Comparison of ENCODE assay signal across 22 cellular contexts in genomic region chr2:46010223-46010924, GRCh38.
"Had no signal": no experiment of that assay in that cellular context is flagged by ENCODE, and none has a peak within 500 bp of the region (broad histone marks: within the 10 kb centered on the region; RNA-seq: fewer than 3 reads in every experiment).

No MANE protein-coding gene starts in this region.

- DNase-seq: effector memory CD8-positive, alpha-beta T cell; esophagus squamous epithelium; head of caudate nucleus; left ventricle myocardium inferior; lower lobe of right lung; occipital lobe; pancreas; stimulated activated CD4-positive, alpha-beta T cell treated with anti-CD3 and anti-CD28 coated beads, Interleukin-4, amount 100 ng/mL, for 1 hour; stimulated activated CD8-positive, alpha-beta memory T cell treated with anti-CD3 and anti-CD28 coated beads, Interleukin-4, amount 100 ng/mL, for 48 hours; stimulated activated naive CD8-positive, alpha-beta T cell treated with anti-CD3 and anti-CD28 coated beads, Interleukin-15, Interleukin-2, amounts not matched to agents 100 U/mL and 50 U/mL, for 24 hours; thyroid gland; uterus had no signal

- H3K4me1 ChIP-seq: pancreas, uterus had no signal

- H3K79me2 ChIP-seq: hepatocyte had no signal

- H3K4me3 Mint-ChIP-seq: dendritic cell treated with granulocyte-macrophage colony-stimulating factor and Interleukin-4, amounts not matched to agents 40 ng/mL and 50 ng/mL, for 4 days; effector memory CD8-positive, alpha-beta T cell; memory B cell; natural killer cell treated with Interleukin-12 subunit alpha and Interleukin-12 subunit beta and Interleukin-15 and Interleukin-18, amount 100 ng/mL, for 72 hours; stimulated activated effector memory CD8-positive, alpha-beta T cell treated with anti-CD3 and anti-CD28 coated beads, Interleukin-12 subunit alpha, Interleukin-12 subunit beta, amount 100 ng/mL, for 72 hours; type B pancreatic cell had no signal

- ATAC-seq: effector memory CD8-positive, alpha-beta T cell; natural killer cell treated with Interleukin-12 subunit alpha and Interleukin-12 subunit beta and Interleukin-15 and Interleukin-18, amount 100 ng/mL, for 72 hours; stimulated activated naive CD8-positive, alpha-beta T cell treated with anti-CD3 and anti-CD28 coated beads, Interleukin-15, Interleukin-2, amounts not matched to agents 100 U/mL and 50 U/mL, for 24 hours had no signal

- H3K4me2 ChIP-seq: hepatocyte, smooth muscle cell had no signal

- H3K27me3 ChIP-seq: esophagus squamous epithelium, foreskin keratinocyte, hepatocyte, pancreas, suprapubic skin, thyroid gland, uterus had no signal

- H3K27ac ChIP-seq: esophagus squamous epithelium, foreskin keratinocyte, hepatocyte, left ventricle myocardium inferior, lower lobe of right lung, pancreas, suprapubic skin had no signal

- H3K36me3 Mint-ChIP-seq: natural killer cell treated with Interleukin-12 subunit alpha and Interleukin-12 subunit beta and Interleukin-15 and Interleukin-18, amount 100 ng/mL, for 72 hours had no signal

- H3K4me1 Mint-ChIP-seq: memory B cell had no signal

- H3K27ac Mint-ChIP-seq: dendritic cell treated with granulocyte-macrophage colony-stimulating factor and Interleukin-4, amounts not matched to agents 40 ng/mL and 50 ng/mL, for 4 days; effector memory CD8-positive, alpha-beta T cell; memory B cell; natural killer cell treated with Interleukin-12 subunit alpha and Interleukin-12 subunit beta and Interleukin-15 and Interleukin-18, amount 100 ng/mL, for 72 hours; progenitor cell of endocrine pancreas; stimulated activated effector memory CD8-positive, alpha-beta T cell treated with anti-CD3 and anti-CD28 coated beads, Interleukin-12 subunit alpha, Interleukin-12 subunit beta, amount 100 ng/mL, for 72 hours; type B pancreatic cell had no signal

- H3K9me3 ChIP-seq: esophagus squamous epithelium, left ventricle myocardium inferior, lower lobe of right lung, pancreas, suprapubic skin, thyroid gland, uterus had no signal

- H3K4me3 ChIP-seq: esophagus squamous epithelium, hepatocyte, left ventricle myocardium inferior, lower lobe of right lung, pancreas, smooth muscle cell, suprapubic skin, thyroid gland, uterus had no signal

- H2AFZ ChIP-seq: hepatocyte had no signal

- H3K9me3 Mint-ChIP-seq: dendritic cell treated with granulocyte-macrophage colony-stimulating factor and Interleukin-4, amounts not matched to agents 40 ng/mL and 50 ng/mL, for 4 days; effector memory CD8-positive, alpha-beta T cell; memory B cell; natural killer cell treated with Interleukin-12 subunit alpha and Interleukin-12 subunit beta and Interleukin-15 and Interleukin-18, amount 100 ng/mL, for 72 hours; stimulated activated effector memory CD8-positive, alpha-beta T cell treated with anti-CD3 and anti-CD28 coated beads, Interleukin-12 subunit alpha, Interleukin-12 subunit beta, amount 100 ng/mL, for 72 hours; type B pancreatic cell had no signal

- H3K36me3 ChIP-seq: thyroid gland, uterus had no signal

- H3K27me3 Mint-ChIP-seq: dendritic cell treated with granulocyte-macrophage colony-stimulating factor and Interleukin-4, amounts not matched to agents 40 ng/mL and 50 ng/mL, for 4 days; effector memory CD8-positive, alpha-beta T cell; memory B cell; natural killer cell treated with Interleukin-12 subunit alpha and Interleukin-12 subunit beta and Interleukin-15 and Interleukin-18, amount 100 ng/mL, for 72 hours; type B pancreatic cell had no signal
